Comparison of ENCODE assay signal across 18 cellular contexts in genomic region chr11:544817-545166, GRCh38. TPM values are rescaled to one million over a fixed set of nuclear protein-coding genes. Genes with fewer than 3 reads are reported as not detected.
DNase-seq lines count a peak whose midpoint lies in the region; ATAC-seq and TF ChIP-seq lines count a peak whose summit lies in the region.
"Had no signal": no experiment of that assay in that cellular context is flagged by ENCODE, and none has a peak within 500 bp of the region (broad histone marks: within the 10 kb centered on the region; RNA-seq: fewer than 3 reads in every experiment).

No MANE protein-coding gene starts in this region.

- H3K27me3 ChIP-seq in neuronal stem cell (ENCODE audit: control insufficient read depth in 3 of 3, insufficient read depth in 3 of 3, low read depth in 1 of 3, low read length in 3 of 3): no peaks in the 10 kb centered on the region
- no peaks in the 10 kb centered on the region for H3K27me3 ChIP-seq in CD8-positive, alpha-beta T cell (ENCODE audit: insufficient read depth, low read length)
- H3K27me3 ChIP-seq in naive thymus-derived CD4-positive, alpha-beta T cell (ENCODE audit: control insufficient read depth in 2 of 2, insufficient read depth in 2 of 2, low read length in 2 of 2): no peaks in the 10 kb centered on the region
- H3K27me3 ChIP-seq: BE2C, BLaER1 had no signal

- H2AK5ac ChIP-seq in neuronal stem cell (ENCODE audit: low read depth, low read length): peak overlapping the region; percentile 63

- TF ChIP-seq RAD21 in Ishikawa (IDR thresholded peaks at IDR 0.05; ENCODE audit: low read depth): no peak

- H4K91ac ChIP-seq in neuronal stem cell (ENCODE audit: low read depth, low read length, poor library complexity): no peak overlapping the region

- no peaks in the 10 kb centered on the region for H3K27me3 Mint-ChIP-seq in CD8-positive, alpha-beta T cell (ENCODE audit: low read depth)
- no peaks in the 10 kb centered on the region for H3K27me3 Mint-ChIP-seq in naive thymus-derived CD4-positive, alpha-beta T cell
- H3K27me3 Mint-ChIP-seq: CD4-positive, alpha-beta memory T cell had no signal

- TF ChIP-seq EP300 in Ishikawa (IDR thresholded peaks at IDR 0.05; ENCODE audit: borderline replicate concordance): no peak

- H3K23ac ChIP-seq in neuronal stem cell (ENCODE audit: low read depth, low read length, poor library complexity): peak overlapping the region; percentile 65

- H3K36me3 ChIP-seq in neuronal stem cell (replicated peaks in 1 of 2; ENCODE audit: control insufficient read depth in 2 of 2, insufficient read depth in 2 of 2, low read length in 2 of 2): no peaks in the 10 kb centered on the region
- no peaks in the 10 kb centered on the region for H3K36me3 ChIP-seq in CD8-positive, alpha-beta T cell (ENCODE audit: insufficient read depth, low read length)
- H3K36me3 ChIP-seq in naive thymus-derived CD4-positive, alpha-beta T cell (ENCODE audit: control insufficient read depth in 2 of 3, insufficient read depth in 3 of 3, low read length in 3 of 3): no peaks in the 10 kb centered on the region
- H3K36me3 ChIP-seq: BE2C, BLaER1 had no signal

- H3K9ac ChIP-seq in neuronal stem cell (ENCODE audit: low read depth, low read length, poor library complexity): no peak overlapping the region
- H3K9ac ChIP-seq: BLaER1 had no signal

- intact Hi-C loops in CD8-positive, alpha-beta T cell (cut with DNase I, micrococcal nuclease): no loop called here
- intact Hi-C loops in naive thymus-derived CD4-positive, alpha-beta T cell (cut with micrococcal nuclease): no loop called here

- H2BK120ac ChIP-seq in neuronal stem cell (ENCODE audit: low read depth, low read length): no peak overlapping the region

- no peak overlapping the region for H2BK5ac ChIP-seq in neuronal stem cell (ENCODE audit: low read length)

- no peaks in the 10 kb centered on the region for H3K4me1 Mint-ChIP-seq in CD8-positive, alpha-beta T cell (ENCODE audit: low read depth)
- peaks cover 0 to 4% (median 0%) of the 10 kb centered on the region in 7 donors for H3K4me1 Mint-ChIP-seq in naive thymus-derived CD4-positive, alpha-beta T cell
- H3K4me1 Mint-ChIP-seq: CD14-positive monocyte; CD4-positive, CD25-positive, alpha-beta regulatory T cell had no signal

- H3K4me1 ChIP-seq in neuronal stem cell (ENCODE audit: control insufficient read depth in 2 of 2, insufficient read depth in 1 of 2, low read depth in 1 of 2, low read length in 2 of 2): peaks cover 3 to 5% of the 10 kb centered on the region in 2 donors
- no peaks in the 10 kb centered on the region for H3K4me1 ChIP-seq in CD8-positive, alpha-beta T cell (ENCODE audit: insufficient read depth, low read length)
- H3K4me1 ChIP-seq in naive thymus-derived CD4-positive, alpha-beta T cell (ENCODE audit: control insufficient read depth in 2 of 2, insufficient read depth in 2 of 2, low read length in 2 of 2): no peaks in the 10 kb centered on the region
- H3K4me1 ChIP-seq: BE2C, Caco-2 had no signal

- H3K9me3 Mint-ChIP-seq in CD8-positive, alpha-beta T cell: no peaks in the 10 kb centered on the region
- no peaks in the 10 kb centered on the region for H3K9me3 Mint-ChIP-seq in naive thymus-derived CD4-positive, alpha-beta T cell
- H3K9me3 Mint-ChIP-seq: CD4-positive, alpha-beta memory T cell; CD4-positive, CD25-positive, alpha-beta regulatory T cell had no signal

- H3K4me3 ChIP-seq in neuronal stem cell (ENCODE audit: low read length in 2 of 2): no peak overlapping the region
- H3K4me3 ChIP-seq in CD8-positive, alpha-beta T cell (ENCODE audit: low read depth, low read length): no peak overlapping the region
- H3K4me3 ChIP-seq in naive thymus-derived CD4-positive, alpha-beta T cell (ENCODE audit: low read length): no peak overlapping the region
- H3K4me3 ChIP-seq: BLaER1 had no signal

- no peak overlapping the region for H2BK12ac ChIP-seq in neuronal stem cell (ENCODE audit: low read length)

- CTCF ChIA-PET in CD8-positive, alpha-beta T cell (lab: Charles Lee): interaction anchor here (1.6 to 1.9 kb wide), 2 partner anchors 10 to 40 kb away, joined by 3 to 8 read pairs; no protein-coding TSS in a partner anchor
- CTCF ChIA-PET in naive thymus-derived CD4-positive, alpha-beta T cell (lab: Charles Lee): interaction anchor here (0.6 kb wide), 1 partner anchor 257 kb away, joined by 3 read pairs; no protein-coding TSS in a partner anchor

- no peak for TF ChIP-seq CTCF in CD8-positive, alpha-beta T cell (IDR thresholded peaks at IDR 0.05)

- peak; percentile 3 for ATAC-seq in esophagus mucosa
- ATAC-seq in CD8-positive, alpha-beta T cell: no peak
- no peak for ATAC-seq in naive thymus-derived CD4-positive, alpha-beta T cell

- H3K18ac ChIP-seq in neuronal stem cell (ENCODE audit: low read length): no peak overlapping the region

- no peaks in the 10 kb centered on the region for H3K9me3 ChIP-seq in neuronal stem cell (replicated peaks in 1 of 2; ENCODE audit: control insufficient read depth in 2 of 2, insufficient read depth in 1 of 2, low read depth in 1 of 2, low read length in 2 of 2)
- H3K9me3 ChIP-seq in CD8-positive, alpha-beta T cell (ENCODE audit: low read length): no peaks in the 10 kb centered on the region
- no peaks in the 10 kb centered on the region for H3K9me3 ChIP-seq in naive thymus-derived CD4-positive, alpha-beta T cell (ENCODE audit: control insufficient read depth in 2 of 3, low read length in 3 of 3)
- H3K9me3 ChIP-seq: BE2C, BLaER1, Caco-2 had no signal

- no peaks in the 10 kb centered on the region for H3K79me1 ChIP-seq in neuronal stem cell (ENCODE audit: low read depth, low read length)

- H3K27ac ChIP-seq in neuronal stem cell (replicated peaks; ENCODE audit: low read length): no peak overlapping the region
- H3K27ac ChIP-seq in CD8-positive, alpha-beta T cell (ENCODE audit: low read depth, low read length): no peak overlapping the region
- H3K27ac ChIP-seq in naive thymus-derived CD4-positive, alpha-beta T cell (ENCODE audit: low read depth, low read length): no peak overlapping the region
- H3K27ac ChIP-seq: BLaER1 had no signal

- H2BK15ac ChIP-seq in neuronal stem cell (ENCODE audit: low read length): no peak overlapping the region

- POLR2A ChIA-PET in CD8-positive, alpha-beta T cell (lab: Charles Lee): no interaction called here
- POLR2A ChIA-PET in naive thymus-derived CD4-positive, alpha-beta T cell (lab: Charles Lee): interaction anchor here (0.8 to 1.5 kb wide), 2 partner anchors 11 to 151 kb away, joined by 3 to 4 read pairs; partner anchors contain the start of gene TMEM80

- H4K8ac ChIP-seq in neuronal stem cell (ENCODE audit: low read depth, low read length): no peak overlapping the region

- H3K36me3 Mint-ChIP-seq in CD8-positive, alpha-beta T cell: peaks cover 4% of the 10 kb centered on the region
- peaks cover 0 to 2% (median 0%) of the 10 kb centered on the region in 5 donors for H3K36me3 Mint-ChIP-seq in naive thymus-derived CD4-positive, alpha-beta T cell
- H3K36me3 Mint-ChIP-seq: CD14-positive monocyte; CD4-positive, alpha-beta memory T cell had no signal

- H2AFZ ChIP-seq in neuronal stem cell (ENCODE audit: low read length): no peak overlapping the region

- no CpG with 5 or more reads among the region's 5 CpGs for WGBS in neuronal stem cell (ENCODE audit: extremely low coverage in 2 of 2, insufficient read length in 2 of 2, insufficient replicate concordance in 1 of 2), 2 donors

- DNase-seq in neuronal stem cell (ENCODE audit: low spot score) (no peak), putamen (ENCODE audit: low spot score) (no peak)
- no peak for DNase-seq in CD8-positive, alpha-beta T cell
- DNase-seq in naive thymus-derived CD4-positive, alpha-beta T cell: no peak
- DNase-seq: 8988T; ACHN; BE2C; C1 segment of cervical spinal cord; Calu3; CD4-positive, alpha-beta memory T cell; CD4-positive, CD25-positive, alpha-beta regulatory T cell; DMS79 treated with DMSO at 0.1 percent for 48 hours; GF-D8 had no signal

- H3K14ac ChIP-seq in neuronal stem cell (ENCODE audit: low read length): no peak overlapping the region

- H3K4me3 Mint-ChIP-seq in CD8-positive, alpha-beta T cell: no peak overlapping the region
- H3K4me3 Mint-ChIP-seq in naive thymus-derived CD4-positive, alpha-beta T cell: no peak overlapping the region
- H3K4me3 Mint-ChIP-seq: CD14-positive monocyte; CD4-positive, alpha-beta memory T cell; CD4-positive, CD25-positive, alpha-beta regulatory T cell had no signal

- no peak overlapping the region for H3K4me2 ChIP-seq in neuronal stem cell (ENCODE audit: insufficient read depth, low read length, poor library complexity, severe bottlenecking)
- H3K4me2 ChIP-seq: BLaER1 had no signal

- H3K4ac ChIP-seq in neuronal stem cell (ENCODE audit: low read length): no peak overlapping the region

- no peak overlapping the region for H3K27ac Mint-ChIP-seq in CD8-positive, alpha-beta T cell
- no peak overlapping the region for H3K27ac Mint-ChIP-seq in naive thymus-derived CD4-positive, alpha-beta T cell
- H3K27ac Mint-ChIP-seq: CD4-positive, alpha-beta memory T cell had no signal

RNA-seq across cellular contexts. Expression of gene LRRC56, which starts 7.5 kb away (rescaled TPM):
- 1.3 TPM for total RNA-seq in esophagus mucosa
- polyA plus RNA-seq in neuronal stem cell (2013, experiment 1 of 2): 1.1 TPM
- 1.2 TPM for polyA plus RNA-seq in neuronal stem cell (2013, experiment 2 of 2)
- 1 to 10 TPM; 3.2 TPM for total RNA-seq in CD8-positive, alpha-beta T cell
- total RNA-seq in naive thymus-derived CD4-positive, alpha-beta T cell: 1 to 10 TPM; 2.3 to 5.1 (median 3.6) TPM
- polyA plus RNA-seq in naive thymus-derived CD4-positive, alpha-beta T cell: 1 to 10 TPM in 1 of 2 donors, under 1 TPM in 1; 0.35 to 1.0 TPM

RNA-seq across cellular contexts. Expression of gene HRAS, which starts 9.4 kb away (rescaled TPM):
- total RNA-seq in esophagus mucosa: 118 TPM
- 26.4 TPM for polyA plus RNA-seq in neuronal stem cell (2013, experiment 1 of 2)
- 25.5 TPM for polyA plus RNA-seq in neuronal stem cell (2013, experiment 2 of 2)
- total RNA-seq in CD8-positive, alpha-beta T cell: 10 to 100 TPM; 25.2 to 25.5 TPM
- total RNA-seq in naive thymus-derived CD4-positive, alpha-beta T cell: 10 to 100 TPM; 22.3 to 52.0 (median 31.9) TPM
- 10 to 100 TPM; 12.6 to 19.5 TPM for polyA plus RNA-seq in naive thymus-derived CD4-positive, alpha-beta T cell

RNA-seq across cellular contexts. Expression of gene LMNTD2, which starts 15.7 kb away (rescaled TPM):
- 3.0 TPM for total RNA-seq in esophagus mucosa
- polyA plus RNA-seq in neuronal stem cell (2013, experiment 1 of 2): 0.75 TPM
- 0.87 TPM for polyA plus RNA-seq in neuronal stem cell (2013, experiment 2 of 2)
- 1 to 10 TPM; 4.2 to 5.6 TPM for total RNA-seq in CD8-positive, alpha-beta T cell
- total RNA-seq in naive thymus-derived CD4-positive, alpha-beta T cell: 10 to 100 TPM in 2 of 5 experiments, 1 to 10 TPM in 3; 2.8 to 14.7 (median 9.6) TPM
- 1 to 10 TPM; 2.3 to 3.6 TPM for polyA plus RNA-seq in naive thymus-derived CD4-positive, alpha-beta T cell

RNA-seq across cellular contexts. Expression of gene RASSF7, which starts 16.0 kb away (rescaled TPM):
- 19.6 TPM for total RNA-seq in esophagus mucosa
- polyA plus RNA-seq in neuronal stem cell (2013, experiment 1 of 2): 8.9 TPM
- polyA plus RNA-seq in neuronal stem cell (2013, experiment 2 of 2): 9.1 TPM
- 10 to 100 TPM; 11.8 to 15.3 TPM for total RNA-seq in CD8-positive, alpha-beta T cell
- total RNA-seq in naive thymus-derived CD4-positive, alpha-beta T cell: 10 to 100 TPM; 20.0 to 45.4 (median 35.5) TPM
- 10 to 100 TPM; 26.7 to 43.6 TPM for polyA plus RNA-seq in naive thymus-derived CD4-positive, alpha-beta T cell

RNA-seq across cellular contexts. Expression of gene PHRF1, which starts 31.5 kb away (rescaled TPM):
- 17.6 TPM for total RNA-seq in esophagus mucosa
- polyA plus RNA-seq in neuronal stem cell (2013, experiment 1 of 2): 13.1 TPM
- 12.9 TPM for polyA plus RNA-seq in neuronal stem cell (2013, experiment 2 of 2)
- total RNA-seq in CD8-positive, alpha-beta T cell: 10 to 100 TPM; 43.2 to 44.9 TPM
- total RNA-seq in naive thymus-derived CD4-positive, alpha-beta T cell: 10 to 100 TPM; 47.3 to 55.2 (median 49.4) TPM
- polyA plus RNA-seq in naive thymus-derived CD4-positive, alpha-beta T cell: 10 to 100 TPM in 1 of 2 donors, 1 to 10 TPM in 1; 6.2 to 22.1 TPM
